Comparison of ENCODE assay signal across 8 cellular contexts in genomic region chr2:38076710-38077430, GRCh38. TPM values are rescaled to one million over a fixed set of nuclear protein-coding genes. Genes with fewer than 3 reads are reported as not detected.
A peak's percentile ranks its signal among the peaks of the same experiment; 100 is the strongest.
DNase-seq lines count a peak whose midpoint lies in the region; ATAC-seq, FAIRE-seq and TF ChIP-seq lines count a peak whose summit lies in the region.

No MANE protein-coding gene starts in this region.

- H2BK20ac ChIP-seq in H1 (ENCODE audit: low read length), result no peak overlapping the region

- no peaks in the 10 kb centered on the region; a peak in 1 of 4 replicates for H3K9me3 ChIP-seq in H1 (ENCODE audit: insufficient read depth in 2 of 2, low read depth in 1 of 2, low read length in 1 of 2)

- TF ChIP-seq CTCF in H1 (IDR thresholded peaks at IDR 0.05; ENCODE audit: control extremely low read depth in 1 of 3, insufficient read depth in 1 of 3, low read depth in 1 of 3, low read length in 3 of 3), result peak in 2 of 3 experiments; percentile 6 to 32; a peak in 2 of 4 replicates

- no peak for TF ChIP-seq RAD21 in H1 (IDR thresholded peaks at IDR 0.05 in 1 of 2, conservative IDR thresholded peaks at IDR 0.05 in 1 of 2; ENCODE audit: low read depth in 2 of 2, low read length in 2 of 2)

- H4K20me1 ChIP-seq in H1 (replicated peaks in 1 of 2; ENCODE audit: control insufficient read depth in 1 of 2, insufficient read depth in 2 of 2, low read length in 2 of 2), result no peaks in the 10 kb centered on the region

- peak; percentile 44 for ATAC-seq in GM21825 (IDR thresholded peaks at IDR 0.05; ENCODE audit: unreplicated experiment)

- TF ChIP-seq EP300 in H1 (IDR thresholded peaks at IDR 0.05; ENCODE audit: borderline replicate concordance in 1 of 2, low read depth in 2 of 2, low read length in 2 of 2), result no peak

- no peaks in the 10 kb centered on the region for H3K79me2 ChIP-seq in H1 (ENCODE audit: control insufficient read depth in 1 of 2, insufficient read depth in 2 of 2, low read length in 2 of 2)

- peak overlapping the region in 1 of 4 experiments; percentile 13; a peak in 2 of 7 replicates for H3K9ac ChIP-seq in H1 (replicated peaks in 1 of 4; ENCODE audit: extremely low read depth in 1 of 4, low read depth in 3 of 4, low read length in 3 of 4)

- H3K4me1 ChIP-seq in H1 (replicated peaks in 1 of 4; ENCODE audit: control insufficient read depth in 3 of 4, insufficient read depth in 4 of 4, low read length in 3 of 4), result peaks cover 14 to 37% (median 23%) of the 10 kb centered on the region in 4 experiments

- peaks cover 31 to 53% (median 48%) of the 10 kb centered on the region in 4 experiments for H3K27me3 ChIP-seq in H1 (replicated peaks in 1 of 4; ENCODE audit: control insufficient read depth in 3 of 4, extremely low read depth in 1 of 4, insufficient read depth in 3 of 4, low read length in 3 of 4)

- FAIRE-seq in H1 (lab: Jason Lieb, UNC), result no peak

- H3K14ac ChIP-seq in H1 (ENCODE audit: insufficient read length), result no peak overlapping the region

- DNase-seq in GM03348 (ENCODE audit: low spot score) (peak; percentile 95), LoVo (ENCODE audit: low spot score) (peak; percentile 90), UCSD-AML1 (lab: John Stamatoyannopoulos, UW; ENCODE audit: unreplicated experiment) (peak; percentile 46), H1 (ENCODE audit: low read depth in 1 of 2, low spot score in 2 of 2) (no peak), mesenteric fat pad (ENCODE audit: low spot score) (peak; percentile 94), GF-D8 (lab: John Stamatoyannopoulos, UW) (no peak)
- peak; percentile 56 for DNase-seq in stimulated activated CD8-positive, alpha-beta memory T cell treated with anti-CD3 and anti-CD28 coated beads, Interleukin-7, amount 100 ng/mL, for 24 hours (ENCODE audit: low read depth)

- H4K8ac ChIP-seq in H1 (ENCODE audit: extremely low read depth, insufficient read depth, low read length), result peak overlapping the region; percentile 82

- H2BK120ac ChIP-seq in H1 (replicated peaks; ENCODE audit: low read depth, low read length), result no peak overlapping the region

- WGBS in H1 (ENCODE audit: extremely low coverage in 1 of 2, insufficient coverage in 1 of 2, insufficient read length in 1 of 2, insufficient replicate concordance in 2 of 2, low coverage in 1 of 2, low lambda C conversion rate in 2 of 2, missing lambda C conversion rate in 1 of 2), 2 experiments, result 2% methylated on average over 31 of the region's 76 CpGs; no CpG with 5 or more reads in 1 of the 2 experiments

- no peak overlapping the region for H4K91ac ChIP-seq in H1 (replicated peaks; ENCODE audit: insufficient read length, low read length)

- H3K79me1 ChIP-seq in H1 (ENCODE audit: low read depth, low read length), result no peaks in the 10 kb centered on the region

- H4K5ac ChIP-seq in H1 (ENCODE audit: insufficient read length, low read depth, low read length), result no peak overlapping the region

- H2AK5ac ChIP-seq in H1 (ENCODE audit: low read depth, low read length), result no peak overlapping the region

- H3K27ac ChIP-seq in H1 (ENCODE audit: low read depth, low read length), result no peak overlapping the region

- POLR2A ChIA-PET in H1 (lab: Charles Lee; ENCODE audit: partially characterized antibody), result interaction anchor here (0.7 to 4.5 kb wide), 13 partner anchors 9 to 674 kb away, joined by 3 to 29 read pairs (median 4); partner anchors contain the start of genes RMDN2 and SRSF7

- no peak overlapping the region for H3K23ac ChIP-seq in H1 (ENCODE audit: insufficient read length)

- no peak overlapping the region for H3K4ac ChIP-seq in H1 (replicated peaks; ENCODE audit: insufficient read length, low read depth, low read length)

- peak overlapping the region; percentile 26 to 63 (median 51) for H3K4me3 ChIP-seq in H1 (ENCODE audit: extremely low read depth in 1 of 4, insufficient read depth in 2 of 4, low read depth in 3 of 4, low read length in 4 of 4)

- H3K36me3 ChIP-seq in H1 (ENCODE audit: control insufficient read depth in 2 of 4, insufficient read depth in 4 of 4, low read length in 3 of 4), result peaks cover 0 to 4% (median 0%) of the 10 kb centered on the region in 4 experiments; a peak in 1 of 8 replicates

- peaks cover 26% of the 10 kb centered on the region for H3K23me2 ChIP-seq in H1 (ENCODE audit: low read depth, low read length)

- peak overlapping the region; percentile 91 to 94 for H3K4me2 ChIP-seq in H1 (ENCODE audit: insufficient read depth in 1 of 2, low read depth in 2 of 2, low read length in 2 of 2)

- H3K56ac ChIP-seq in H1 (replicated peaks; ENCODE audit: insufficient read length, low read depth, low read length), result no peak overlapping the region

- H2AFZ ChIP-seq in H1 (ENCODE audit: low read length), result no peak overlapping the region

- peak overlapping the region; percentile 78; the same call in 1 of the 2 replicates for H2BK5ac ChIP-seq in H1 (ENCODE audit: low read depth, low read length)

- CTCF ChIA-PET in H1 (lab: Charles Lee; ENCODE audit: partially characterized antibody), result interaction anchor here (0.6 to 6.5 kb wide), 33 partner anchors 9 to 662 kb away, joined by 3 to 76 read pairs (median 3); no protein-coding TSS in a partner anchor

- H2BK15ac ChIP-seq in H1 (ENCODE audit: low read length), result no peak overlapping the region

- TF ChIP-seq POLR2A in H1 (IDR thresholded peaks at IDR 0.05; ENCODE audit: control extremely low read depth in 1 of 2, low read depth in 2 of 2, low read length in 2 of 2), result no peak

- H2BK12ac ChIP-seq in H1 (ENCODE audit: low read depth, low read length), result no peak overlapping the region

- peak overlapping the region; percentile 71 for H3K18ac ChIP-seq in H1 (ENCODE audit: extremely low read depth, low read length)

TF ChIP-seq in H1, 55 proteins besides CTCF, POLR2A, EP300 and RAD21 (continues in another document):
- TF ChIP-seq CREB1 (IDR thresholded peaks at IDR 0.05), result 0 out of 2 replicates have a peak, but pooled peaks have one; percentile 18
- TF ChIP-seq RNF2 (IDR thresholded peaks at IDR 0.05; ENCODE audit: borderline replicate concordance, low read depth, low read length, missing control alignments, poor library complexity, severe bottlenecking), result no peak
- TF ChIP-seq FOSL1 (IDR thresholded peaks at IDR 0.05; ENCODE audit: insufficient read depth, low read depth, low read length), result no peak

RNA-seq across cellular contexts. Expression of gene CYP1B1, which starts 0.9 kb away (rescaled TPM):
- 4.7 and 5.7 TPM in 2 replicates for total RNA-seq in H1 (2021; fragmentation: NEBNext Ultra II Directional; extraction: Animal tissue kit (Norgen Biotek cat#: 25700))
- polyA plus RNA-seq in H1 (2011; rRNA removed), result 1.3 and 2.2 TPM in 2 replicates
- 1.4 TPM for polyA plus RNA-seq in H1 (2011; cell fraction: cytosol; rRNA removed)
- polyA plus RNA-seq in H1 (2011; cell fraction: nucleus; rRNA removed), result 3.5 TPM
- polyA plus RNA-seq in H1 (2012, experiment 1 of 2), result 0.71 to 1.0 TPM (median 0.84 TPM) in 4 replicates
- 0.03 TPM for polyA plus RNA-seq in H1 (2012, experiment 2 of 2)
- polyA plus RNA-seq in H1 (2013, experiment 1 of 2), result 3.4 TPM
- 3.0 TPM for polyA plus RNA-seq in H1 (2013, experiment 2 of 2)
- polyA minus RNA-seq in H1 (2011; rRNA and poly(A)+ RNA removed), result 3.4 and 6.8 TPM in 2 replicates
- 1.3 TPM for polyA minus RNA-seq in H1 (2011; cell fraction: cytosol; rRNA and poly(A)+ RNA removed)
- 4.3 TPM for polyA minus RNA-seq in H1 (2011; cell fraction: nucleus; rRNA and poly(A)+ RNA removed)
- 113 TPM for total RNA-seq in mesenteric fat pad

Comparison
In these comparisons a context has a peak if more than half of its experiments do, and no peak if none do; other contexts are left out.
1. DNase-seq: peak in GM03348 (single experiment), LoVo (single experiment), UCSD-AML1 (single experiment), mesenteric fat pad (single experiment) and stimulated activated CD8-positive, alpha-beta memory T cell treated with anti-CD3 and anti-CD28 coated beads, Interleukin-7, amount 100 ng/mL, for 24 hours (single experiment); none in H1 (0 of 2) and GF-D8 (single experiment).
2. RNA of gene CYP1B1, which starts 0.9 kb away (total RNA-seq): 113 TPM in mesenteric fat pad (single experiment); 4.7 to 5.7 TPM in H1; every median in the first group is over 10 times any median in the second.